In genomic region chrX:69149466-69150293, GRCh38 we compare ENCODE assay signal across 17 cellular contexts. TPM values are rescaled to one million over a fixed set of nuclear protein-coding genes. Genes with fewer than 3 reads are reported as not detected.
DNase-seq lines count a peak whose midpoint lies in the region; ATAC-seq and TF ChIP-seq lines count a peak whose summit lies in the region.
"Had no signal": no experiment of that assay in that cellular context is flagged by ENCODE, and none has a peak within 500 bp of the region (broad histone marks: within the 10 kb centered on the region; RNA-seq: fewer than 3 reads in every experiment).

No MANE protein-coding gene starts in this region.

- H3F3A ChIP-seq in PC-3 (ENCODE audit: low read length, unreplicated experiment): no peaks in the 10 kb centered on the region

- no peaks in the 10 kb centered on the region for H3K9me2 ChIP-seq in PC-3 (replicated peaks; ENCODE audit: low read length)

- peaks cover 63% of the 10 kb centered on the region for H3K4me1 Mint-ChIP-seq in neural crest cell
- no peaks in the 10 kb centered on the region for H3K4me1 Mint-ChIP-seq in stimulated activated naive CD8-positive, alpha-beta T cell treated with anti-CD3 and anti-CD28 coated beads, Interleukin-15, amount 100 ng/mL, for 72 hours
- H3K4me1 Mint-ChIP-seq in osteocyte (ENCODE audit: unreplicated experiment): no peaks in the 10 kb centered on the region
- H3K4me1 Mint-ChIP-seq: activated B cell treated with CpG ODN at 0.5 μM for 24 hours had no signal

- H3K27ac ChIP-seq in PC-3 (ENCODE audit: low read length): peak overlapping the region; percentile 96
- H3K27ac ChIP-seq in foreskin keratinocyte: peak overlapping the region; percentile 91
- H3K27ac ChIP-seq: dorsolateral prefrontal cortex, heart right ventricle, sigmoid colon had no signal

- peak overlapping the region; percentile 60 for H3K9ac ChIP-seq in PC-3 (ENCODE audit: low read length)

- DNase-seq in H7: peak; percentile 90
- no peak for DNase-seq in PC-3
- no peak for DNase-seq in foreskin keratinocyte
- peak; percentile 31 for DNase-seq in neural crest cell (ENCODE audit: low read depth, low spot score)
- DNase-seq in stimulated activated naive CD8-positive, alpha-beta T cell treated with anti-CD3 and anti-CD28 coated beads, Interleukin-15, amount 100 ng/mL, for 72 hours: no peak
- DNase-seq in kidney glomerular epithelial cell (lab: John Stamatoyannopoulos, UW): no peak
- no peak for DNase-seq in HK-2 (ENCODE audit: unreplicated experiment)
- no peak for DNase-seq in osteocyte (ENCODE audit: extremely low spot score, unreplicated experiment)
- DNase-seq: activated B cell treated with CpG ODN at 0.5 μM for 24 hours, dorsolateral prefrontal cortex, heart right ventricle, NCI-H187 treated with DMSO at 0.1 percent for 48 hours, sigmoid colon had no signal

- H3K79me2 ChIP-seq in PC-3 (ENCODE audit: low read length): no peaks in the 10 kb centered on the region

- H3K36me3 ChIP-seq in H7 (replicated peaks; ENCODE audit: control insufficient read depth, insufficient read depth, low read length) (no peaks in the 10 kb centered on the region), PC-3 (ENCODE audit: low read depth, low read length) (no peaks in the 10 kb centered on the region)
- H3K36me3 ChIP-seq: heart right ventricle, sigmoid colon had no signal

- POLR2A ChIA-PET in PC-3 (lab: Charles Lee; ENCODE audit: unreplicated experiment): no interaction called here

- no peaks in the 10 kb centered on the region for H3K27me3 ChIP-seq in H7 (ENCODE audit: control insufficient read depth, insufficient read depth, low read length)
- no peaks in the 10 kb centered on the region for H3K27me3 ChIP-seq in PC-3 (ENCODE audit: low read length)
- no peaks in the 10 kb centered on the region for H3K27me3 ChIP-seq in foreskin keratinocyte
- H3K27me3 ChIP-seq: sigmoid colon had no signal

- no peaks in the 10 kb centered on the region for H4K20me1 ChIP-seq in PC-3 (ENCODE audit: low read length)

- intact Hi-C loops in PC-3 (cut with micrococcal nuclease): loop anchor here (5.0 to 10.0 kb wide), 3 partner anchors 73 to 322 kb away; partner anchors contain the start of gene EFNB1

- H3K27ac Mint-ChIP-seq in neural crest cell (ENCODE audit: unreplicated experiment) (peak overlapping the region; percentile 43), osteocyte (ENCODE audit: unreplicated experiment) (no peak overlapping the region)
- H3K27ac Mint-ChIP-seq in stimulated activated naive CD8-positive, alpha-beta T cell treated with anti-CD3 and anti-CD28 coated beads, Interleukin-15, amount 100 ng/mL, for 72 hours: peak overlapping the region in 1 of 2 donors; percentile 80
- H3K27ac Mint-ChIP-seq: activated B cell treated with CpG ODN at 0.5 μM for 24 hours; activated T-helper 1 cell treated with anti-CD3 and anti-CD28 coated beads, Interleukin-12 subunit alpha, Interleukin-12 subunit beta, Interleukin-2, Interleukin-4 antibody, amounts not matched to agents 30 ng/mL and 10 ng/mL and 1 ng/mL, durations not matched to agents 14 hours and 24 hours and 36 hours; CD8-positive, alpha-beta T cell; T-helper 2 cell treated with Interferon-gamma antibody and Interleukin-4, amounts not matched to agents 5 μg/mL and 100 μg/mL, for 36 hours had no signal

- H3K4me3 ChIP-seq in H7 (ENCODE audit: insufficient read depth, low read depth, low read length): peak overlapping the region; percentile 35
- H3K4me3 ChIP-seq in PC-3 (ENCODE audit: low read length): no peak overlapping the region
- H3K4me3 ChIP-seq: dorsolateral prefrontal cortex, heart right ventricle, K562, sigmoid colon had no signal

- TF ChIP-seq CTCF in PC-3 (conservative IDR thresholded peaks at IDR 0.05; ENCODE audit: low read depth, low read length): no peak
- TF ChIP-seq CTCF in foreskin keratinocyte (conservative IDR thresholded peaks at IDR 0.05): no peak
- no peak for TF ChIP-seq CTCF in neural crest cell (conservative IDR thresholded peaks at IDR 0.05)
- no peak for TF ChIP-seq CTCF in osteocyte (IDR thresholded peaks at IDR 0.05)

- no TSS peak for BruUV-seq in PC-3 (replicated peaks; lab: Mats Ljungman, UMichigan)

- H3K9me3 Mint-ChIP-seq in neural crest cell (no peaks in the 10 kb centered on the region), osteocyte (ENCODE audit: unreplicated experiment) (no peaks in the 10 kb centered on the region)
- no peaks in the 10 kb centered on the region for H3K9me3 Mint-ChIP-seq in stimulated activated naive CD8-positive, alpha-beta T cell treated with anti-CD3 and anti-CD28 coated beads, Interleukin-15, amount 100 ng/mL, for 72 hours
- H3K9me3 Mint-ChIP-seq: activated B cell treated with CpG ODN at 0.5 μM for 24 hours; activated T-helper 1 cell treated with anti-CD3 and anti-CD28 coated beads, Interleukin-12 subunit alpha, Interleukin-12 subunit beta, Interleukin-2, Interleukin-4 antibody, amounts not matched to agents 30 ng/mL and 10 ng/mL and 1 ng/mL, durations not matched to agents 14 hours and 24 hours and 36 hours; CD8-positive, alpha-beta T cell; T-helper 2 cell treated with Interferon-gamma antibody and Interleukin-4, amounts not matched to agents 5 μg/mL and 100 μg/mL, for 36 hours had no signal

- CTCF ChIA-PET in PC-3 (lab: Charles Lee): no interaction called here

- H3K9me3 ChIP-seq in PC-3 (ENCODE audit: low read length): no peaks in the 10 kb centered on the region
- H3K9me3 ChIP-seq: heart right ventricle, sigmoid colon had no signal

- H3K27me3 Mint-ChIP-seq in neural crest cell (ENCODE audit: low read depth) (no peaks in the 10 kb centered on the region), osteocyte (ENCODE audit: unreplicated experiment) (no peaks in the 10 kb centered on the region)
- H3K27me3 Mint-ChIP-seq in stimulated activated naive CD8-positive, alpha-beta T cell treated with anti-CD3 and anti-CD28 coated beads, Interleukin-15, amount 100 ng/mL, for 72 hours: no peaks in the 10 kb centered on the region
- H3K27me3 Mint-ChIP-seq: activated B cell treated with CpG ODN at 0.5 μM for 24 hours had no signal

- H3K4me1 ChIP-seq in PC-3 (ENCODE audit: insufficient read depth, low read length): peaks cover 43% of the 10 kb centered on the region
- peaks cover 9% of the 10 kb centered on the region for H3K4me1 ChIP-seq in foreskin keratinocyte
- H3K4me1 ChIP-seq: sigmoid colon had no signal

- peak overlapping the region; percentile 73 for H3K4me3 Mint-ChIP-seq in neural crest cell
- no peak overlapping the region for H3K4me3 Mint-ChIP-seq in stimulated activated naive CD8-positive, alpha-beta T cell treated with anti-CD3 and anti-CD28 coated beads, Interleukin-15, amount 100 ng/mL, for 72 hours
- no peak overlapping the region for H3K4me3 Mint-ChIP-seq in osteocyte (ENCODE audit: unreplicated experiment)
- H3K4me3 Mint-ChIP-seq: activated B cell treated with CpG ODN at 0.5 μM for 24 hours; activated T-helper 1 cell treated with anti-CD3 and anti-CD28 coated beads, Interleukin-12 subunit alpha, Interleukin-12 subunit beta, Interleukin-2, Interleukin-4 antibody, amounts not matched to agents 30 ng/mL and 10 ng/mL and 1 ng/mL, durations not matched to agents 14 hours and 24 hours and 36 hours; CD8-positive, alpha-beta T cell; T-helper 2 cell treated with Interferon-gamma antibody and Interleukin-4, amounts not matched to agents 5 μg/mL and 100 μg/mL, for 36 hours had no signal

- H3K4me2 ChIP-seq in PC-3 (ENCODE audit: low read length): peak overlapping the region; percentile 75

- H3K36me3 Mint-ChIP-seq in neural crest cell (ENCODE audit: low read depth) (no peaks in the 10 kb centered on the region), osteocyte (ENCODE audit: unreplicated experiment) (no peaks in the 10 kb centered on the region)
- H3K36me3 Mint-ChIP-seq: CD8-positive, alpha-beta T cell had no signal

- H2AFZ ChIP-seq in PC-3 (ENCODE audit: low read length): no peak overlapping the region

- no peak for ATAC-seq in PC-3
- ATAC-seq in foreskin keratinocyte: no peak
- ATAC-seq in stimulated activated naive CD8-positive, alpha-beta T cell treated with anti-CD3 and anti-CD28 coated beads, Interleukin-15, amount 100 ng/mL, for 72 hours: no peak
- ATAC-seq: CD8-positive, alpha-beta T cell; K562 had no signal

RNA-seq across cellular contexts. Expression of gene PJA1, which starts 15.6 kb away (rescaled TPM):
- total RNA-seq in H7 (2014; rRNA removed; shearing (Covaris generic)): 105 and 110 TPM in 2 replicates
- total RNA-seq in PC-3 (2014; rRNA removed) (32.0 and 37.6 TPM in 2 replicates), foreskin keratinocyte (31.0 and 34.9 TPM in 2 replicates), neural crest cell (53.3 and 59.5 TPM in 2 replicates), osteocyte (27.8 and 29.7 TPM in 2 replicates)
- polyA plus RNA-seq in foreskin keratinocyte: 21.5 and 24.1 TPM in 2 replicates

Comparison
In these comparisons a context has a peak if more than half of its experiments do, and no peak if none do; other contexts are left out.
1. DNase-seq: peak in H7 (single experiment) and neural crest cell (single experiment); none in PC-3 (single experiment), foreskin keratinocyte (0 of 2), stimulated activated naive CD8-positive, alpha-beta T cell treated with anti-CD3 and anti-CD28 coated beads, Interleukin-15, amount 100 ng/mL, for 72 hours (0 of 2), kidney glomerular epithelial cell (single experiment), HK-2 (single experiment) and osteocyte (single experiment).